In the genomic region with DNA sequence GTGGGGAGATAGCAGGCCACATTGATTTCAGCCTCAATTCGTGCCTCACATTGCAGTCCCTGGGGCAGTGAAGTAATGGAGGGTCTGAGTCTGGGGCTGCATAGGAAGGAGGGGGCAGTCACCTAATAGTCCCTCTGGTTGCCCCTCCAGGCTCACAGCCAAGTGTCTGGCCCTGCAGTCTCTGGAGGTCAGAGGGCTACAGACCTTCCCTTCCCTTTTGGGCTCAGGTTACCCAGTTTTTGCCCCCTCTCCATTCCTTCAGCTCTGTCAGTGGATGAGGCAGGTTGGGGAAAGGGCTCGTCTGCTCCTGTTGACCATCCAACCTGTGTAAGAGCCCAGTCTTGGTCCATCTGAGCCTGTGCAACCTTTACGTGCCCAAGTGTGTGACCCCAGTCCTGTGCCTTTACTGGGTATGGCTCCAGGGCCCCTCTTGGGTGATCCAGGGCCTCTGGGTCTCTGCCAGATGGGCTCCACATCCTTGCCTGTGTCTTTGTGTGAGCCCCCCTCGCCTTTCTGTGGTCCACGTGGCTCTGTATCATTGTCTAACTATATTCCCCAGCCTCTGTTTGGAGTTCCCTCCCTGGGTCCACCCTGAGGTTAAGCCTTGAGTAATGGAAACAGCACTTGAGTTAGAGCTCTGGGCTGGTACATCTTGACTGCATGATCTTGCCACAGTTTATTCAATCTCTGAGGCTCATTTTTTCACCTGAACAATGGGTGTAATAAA, we compare ENCODE assay signal across 9 cellular contexts. TPM values are rescaled to one million over a fixed set of nuclear protein-coding genes. Genes with fewer than 3 reads are reported as not detected.
DNase-seq lines count a peak whose midpoint lies in the region; ATAC-seq and TF ChIP-seq lines count a peak whose summit lies in the region.
"Had no signal": no experiment of that assay in that cellular context is flagged by ENCODE, and none has a peak within 500 bp of the region (broad histone marks: within the 10 kb centered on the region; RNA-seq: fewer than 3 reads in every experiment).

No MANE protein-coding gene starts in this region.

- no peak overlapping the region for H2AFZ ChIP-seq in PC-9

- H3K4me3 ChIP-seq in PC-9 (no peak overlapping the region), rectal smooth muscle tissue (ENCODE audit: low read length) (no peak overlapping the region)

- TF ChIP-seq CTCF in PC-9 (conservative IDR thresholded peaks at IDR 0.05): no peak

- no TSS peak for BruUV-seq in PC-9 (replicated peaks; lab: Mats Ljungman, UMichigan)

- CTCF ChIA-PET in PC-9 (lab: Charles Lee): interaction anchor here (0.6 to 0.7 kb wide), 4 partner anchors 9 to 75 kb away, joined by 3 to 10 read pairs (median 5); no protein-coding TSS in a partner anchor

- H3K4me2 ChIP-seq in PC-9: peak overlapping the region; percentile 46

- H3K27ac ChIP-seq in PC-9 (no peak overlapping the region), rectal smooth muscle tissue (ENCODE audit: low read depth, low read length) (peak overlapping the region; percentile 93)

- ATAC-seq in GM18498 (IDR thresholded peaks at IDR 0.05; ENCODE audit: unreplicated experiment): no peak
- ATAC-seq in GM19455 (IDR thresholded peaks at IDR 0.05; ENCODE audit: unreplicated experiment): no peak

- peaks cover 41% of the 10 kb centered on the region; the same call in 1 of the 2 replicates for H3F3A ChIP-seq in PC-9 (ENCODE audit: insufficient read depth, low read depth)

- H3K36me3 ChIP-seq in ES-I3 (ENCODE audit: insufficient read depth, low read length): peaks cover under 1% of the 10 kb centered on the region; the same call in 1 of the 2 replicates
- H3K36me3 ChIP-seq in PC-9 (ENCODE audit: low read depth): no peaks in the 10 kb centered on the region
- no peaks in the 10 kb centered on the region for H3K36me3 ChIP-seq in rectal smooth muscle tissue (ENCODE audit: control insufficient read depth, insufficient read depth, low read length)

- POLR2A ChIA-PET in PC-9 (lab: Charles Lee; ENCODE audit: unreplicated experiment): interaction anchor here (0.6 to 1.7 kb wide), 4 partner anchors 35 to 247 kb away, joined by 4 to 16 read pairs (median 10); no protein-coding TSS in a partner anchor

- H3K27me3 ChIP-seq in PC-9 (ENCODE audit: insufficient read depth, low read depth) (no peaks in the 10 kb centered on the region), rectal smooth muscle tissue (ENCODE audit: control insufficient read depth, insufficient read depth, low read length) (no peaks in the 10 kb centered on the region)

- peaks cover 15% of the 10 kb centered on the region; the same call in 1 of the 2 replicates for H4K20me1 ChIP-seq in PC-9 (ENCODE audit: insufficient read depth)

- intact Hi-C loops in PC-9 (cut with micrococcal nuclease; ENCODE audit: unreplicated experiment): loop anchor here (5.0 kb wide), 1 partner anchor 65 kb away; a partner anchor contains a TSS

- H3K4me1 ChIP-seq in ES-I3 (ENCODE audit: insufficient read depth, low read length) (peaks cover 38% of the 10 kb centered on the region), PC-9 (replicated peaks; ENCODE audit: insufficient read depth) (peaks cover 42% of the 10 kb centered on the region), rectal smooth muscle tissue (ENCODE audit: control insufficient read depth, insufficient read depth, low read length) (peaks cover 60% of the 10 kb centered on the region)

- no peak for DNase-seq in PC-9
- DNase-seq in fibroblast of peridontal ligament (ENCODE audit: extremely low read depth): peak; percentile 49
- no peak for DNase-seq in activated gamma-delta T cell (lab: John Stamatoyannopoulos, UW)
- DNase-seq in DMS114 treated with DMSO at 0.1 percent for 48 hours (lab: John Stamatoyannopoulos, UW; ENCODE audit: unreplicated experiment): no peak

- H3K79me2 ChIP-seq in PC-9 (ENCODE audit: low read depth): peaks cover 14% of the 10 kb centered on the region; the same call in 1 of the 2 replicates

- no peaks in the 10 kb centered on the region for H3K9me2 ChIP-seq in PC-9 (ENCODE audit: insufficient read depth)

- H3K9me3 ChIP-seq in ES-I3 (ENCODE audit: control insufficient read depth, insufficient read depth, low read length) (no peaks in the 10 kb centered on the region), PC-9 (ENCODE audit: insufficient read depth, low read depth) (no peaks in the 10 kb centered on the region)

- H3K9ac ChIP-seq in ES-I3 (ENCODE audit: low read depth, low read length) (peak overlapping the region; percentile 86; the same call in 1 of the 2 replicates), rectal smooth muscle tissue (ENCODE audit: low read length) (no peak overlapping the region)

RNA-seq across cellular contexts. Expression of a gene that starts 13.1 kb away (rescaled TPM):
- 58.1 and 60.7 TPM in 2 replicates for total RNA-seq in PC-9 (2021)

RNA-seq across cellular contexts. Expression of a gene that starts 19.7 kb away (rescaled TPM):
- total RNA-seq in PC-9 (2021): 0.85 and 1.1 TPM in 2 replicates

RNA-seq across cellular contexts. Expression of a gene that starts 20.2 kb away (rescaled TPM):
- total RNA-seq in PC-9 (2021): 70.2 and 90.1 TPM in 2 replicates

RNA-seq across cellular contexts. Expression of a gene that starts 27.3 kb away (rescaled TPM):
- total RNA-seq in PC-9 (2021): 57.4 and 79.1 TPM in 2 replicates

RNA-seq across cellular contexts. Expression of a gene that starts 30.9 kb away (rescaled TPM):
- 1.2 and 1.7 TPM in 2 replicates for total RNA-seq in PC-9 (2021)
- total RNA-seq: LHCN-M2 had no signal
